In the genomic region with DNA sequence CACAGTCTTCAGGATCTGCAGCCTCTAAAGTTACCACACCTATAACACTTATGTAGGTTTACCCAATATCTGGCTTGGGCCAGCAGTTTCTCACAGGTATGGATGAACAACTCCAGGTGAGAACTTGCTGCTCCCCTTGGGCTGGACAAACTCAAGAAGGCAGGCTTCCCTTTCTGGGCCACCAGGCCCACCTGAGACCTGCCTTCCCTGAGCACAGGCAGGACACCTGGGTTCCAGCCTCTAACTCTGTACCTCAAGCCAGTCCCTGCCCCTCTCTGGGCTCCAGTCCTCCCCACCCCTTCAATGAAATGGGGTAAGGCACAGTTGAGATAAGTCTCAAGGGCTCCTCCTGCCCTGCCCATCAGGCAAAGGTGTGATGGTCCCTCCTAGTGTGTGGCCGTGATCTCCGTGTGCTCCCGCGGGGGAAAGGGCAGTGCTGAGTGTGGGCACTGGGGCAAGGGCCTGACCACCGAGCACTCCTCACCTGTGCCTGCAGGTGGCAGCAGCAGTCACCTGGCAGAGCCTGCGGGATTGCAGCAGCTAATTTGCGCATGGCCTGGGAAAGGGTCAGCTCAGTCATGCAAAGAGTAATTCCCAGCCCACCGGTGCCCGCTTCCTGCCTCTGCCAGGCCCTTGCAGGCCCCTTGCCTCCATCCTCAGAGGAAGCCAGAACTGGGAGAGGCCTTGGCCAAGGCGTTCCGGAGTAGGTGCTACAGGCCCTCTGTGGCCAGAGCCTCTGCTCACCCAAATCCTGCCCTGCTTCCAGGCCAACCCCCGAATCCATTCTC, we compare ENCODE assay signal across 8 cellular contexts. TPM values are rescaled to one million over a fixed set of nuclear protein-coding genes. Genes with fewer than 3 reads are reported as not detected.
DNase-seq lines count a peak whose midpoint lies in the region; ATAC-seq, FAIRE-seq and TF ChIP-seq lines count a peak whose summit lies in the region.

No MANE protein-coding gene starts in this region.

- H3K27me3 ChIP-seq in pancreas (no peaks in the 10 kb centered on the region), ovary (no peaks in the 10 kb centered on the region)

- H3K4me3 ChIP-seq in foreskin fibroblast (ENCODE audit: low read depth in 1 of 2, low read length in 2 of 2) (no peak overlapping the region), pancreas (no peak overlapping the region), ovary (no peak overlapping the region)

- no peak for FAIRE-seq in pancreas (lab: Jason Lieb, UNC)

- peaks cover 53% of the 10 kb centered on the region for H3K36me3 Mint-ChIP-seq in activated CD8-positive, alpha-beta T cell treated with anti-CD3 and anti-CD28 coated beads, Interleukin-2, amount 10 ng/mL, durations not matched to agents 7 days and 5 days (ENCODE audit: low read depth)

- H3K4me1 Mint-ChIP-seq in activated CD8-positive, alpha-beta T cell treated with anti-CD3 and anti-CD28 coated beads, Interleukin-2, amount 10 ng/mL, durations not matched to agents 7 days and 5 days (ENCODE audit: low read depth), result peaks cover 67% of the 10 kb centered on the region

- TF ChIP-seq EP300 in ovary (IDR thresholded peaks at IDR 0.05), result no peak

- H3K4me3 Mint-ChIP-seq in activated CD8-positive, alpha-beta T cell treated with anti-CD3 and anti-CD28 coated beads, Interleukin-2, amount 10 ng/mL, durations not matched to agents 7 days and 5 days, result peak overlapping the region; percentile 8

- no peaks in the 10 kb centered on the region for H3K27me3 Mint-ChIP-seq in activated CD8-positive, alpha-beta T cell treated with anti-CD3 and anti-CD28 coated beads, Interleukin-2, amount 10 ng/mL, durations not matched to agents 7 days and 5 days (ENCODE audit: low read depth)

- H3K9me3 Mint-ChIP-seq in activated CD8-positive, alpha-beta T cell treated with anti-CD3 and anti-CD28 coated beads, Interleukin-2, amount 10 ng/mL, durations not matched to agents 7 days and 5 days (ENCODE audit: insufficient read depth), result peaks cover 26% of the 10 kb centered on the region

- intact Hi-C loops in Right ventricle myocardium inferior (cut with DNase I), result loop anchor here (2.0 kb wide), 2 partner anchors 27 to 49 kb away; no protein-coding TSS in a partner anchor
- intact Hi-C loops in cardiac septum (cut with DNase I), result loop anchor here (2.0 kb wide), 1 partner anchor 49 kb away; no protein-coding TSS in a partner anchor
- intact Hi-C loops in pancreas (cut with DNase I), result no loop called here
- intact Hi-C loops in ovary (cut with DNase I), result no loop called here

- TF ChIP-seq POLR2A in ovary (IDR thresholded peaks at IDR 0.05), result no peak

- ATAC-seq in Right ventricle myocardium inferior (peak; percentile 70), pancreas (peak; percentile 93 to 97 (median 94))
- ATAC-seq in activated CD8-positive, alpha-beta T cell treated with anti-CD3 and anti-CD28 coated beads, Interleukin-2, amount 10 ng/mL, durations not matched to agents 7 days and 5 days, result peak; percentile 16

- CTCF ChIA-PET in activated CD8-positive, alpha-beta T cell treated with anti-CD3 and anti-CD28 coated beads, Interleukin-2, amount 10 ng/mL, durations not matched to agents 7 days and 5 days (lab: Charles Lee), result interaction anchor here (0.8 to 8.6 kb wide), 8 partner anchors 10 to 589 kb away, joined by 3 to 111 read pairs (median 48); no protein-coding TSS in a partner anchor

- DNase-seq in Right ventricle myocardium inferior (ENCODE audit: missing footprints) (no peak), cardiac septum (ENCODE audit: low spot score) (no peak), LoVo (ENCODE audit: low spot score) (peak; percentile 38), foreskin fibroblast (peak in 1 of 2 donors; percentile 62), pancreas (peak; percentile 68 to 93 (median 86)), ovary (no peak), NOMO-1 treated with DMSO at 0.1 percent for 48 hours (lab: John Stamatoyannopoulos, UW; ENCODE audit: unreplicated experiment) (no peak)
- DNase-seq in activated CD8-positive, alpha-beta T cell treated with anti-CD3 and anti-CD28 coated beads, Interleukin-2, amount 10 ng/mL, durations not matched to agents 7 days and 5 days, result peak; percentile 44

- H3K27ac Mint-ChIP-seq in activated CD8-positive, alpha-beta T cell treated with anti-CD3 and anti-CD28 coated beads, Interleukin-2, amount 10 ng/mL, durations not matched to agents 7 days and 5 days, result peak overlapping the region; percentile 99

- WGBS in pancreas, 2 donors, result 13 to 17% methylated on average over 12 of the region's 12 CpGs
- 16 to 25% (median 23%) methylated on average over 10 to 12 of the region's 12 CpGs for WGBS in ovary, 3 donors

- H3K4me1 ChIP-seq in pancreas, result peaks cover 16 to 28% (median 17%) of the 10 kb centered on the region in 3 donors
- H3K4me1 ChIP-seq in ovary (ENCODE audit: insufficient read depth), result peaks cover 2% of the 10 kb centered on the region

- POLR2A ChIA-PET in activated CD8-positive, alpha-beta T cell treated with anti-CD3 and anti-CD28 coated beads, Interleukin-2, amount 10 ng/mL, durations not matched to agents 7 days and 5 days (lab: Charles Lee), result interaction anchor here (1.0 to 2.6 kb wide), 3 partner anchors 8 to 10 kb away, joined by 3 to 34 read pairs (median 22); no protein-coding TSS in a partner anchor

- no peaks in the 10 kb centered on the region for H3K36me3 ChIP-seq in pancreas
- H3K36me3 ChIP-seq in ovary, result no peaks in the 10 kb centered on the region

- H3K27ac ChIP-seq in pancreas, result no peak overlapping the region
- no peak overlapping the region for H3K27ac ChIP-seq in ovary

- H3K9me3 ChIP-seq in pancreas, result no peaks in the 10 kb centered on the region
- H3K9me3 ChIP-seq in ovary, result no peaks in the 10 kb centered on the region

- TF ChIP-seq CTCF in foreskin fibroblast (IDR thresholded peaks at IDR 0.05; ENCODE audit: low read depth, low read length) (peak; percentile 59), pancreas (IDR thresholded peaks at IDR 0.05) (peak; percentile 78 to 87 (median 82)), ovary (IDR thresholded peaks at IDR 0.05) (no peak)

RNA-seq across cellular contexts. Expression of a gene that starts 28.2 kb away (rescaled TPM):
- total RNA-seq in Right ventricle myocardium inferior (23.1 TPM), cardiac septum (15.9 TPM), pancreas (100 to 1,000 TPM in 1 of 6 donors, 10 to 100 TPM in 5; 51.3 to 102 (median 94.0) TPM), ovary (10 to 100 TPM in 4 of 7 donors, 1 to 10 TPM in 3; 6.2 to 54.0 (median 20.4) TPM)
- total RNA-seq in activated CD8-positive, alpha-beta T cell treated with anti-CD3 and anti-CD28 coated beads, Interleukin-2, amount 10 ng/mL, durations not matched to agents 7 days and 5 days, result 1 to 10 TPM; 3.3 to 3.7 TPM
- polyA plus RNA-seq in pancreas (10 to 100 TPM; 36.4 to 47.6 TPM), ovary (1 to 10 TPM; 6.9 to 9.1 TPM)

RNA-seq across cellular contexts. Expression of a gene that starts 57.8 kb away (rescaled TPM):
- total RNA-seq in Right ventricle myocardium inferior (0.32 TPM), cardiac septum (0.35 TPM), pancreas (under 1 TPM; 0.09 to 0.66 (median 0.23) TPM), ovary (under 1 TPM; 0.12 to 0.43 (median 0.27) TPM)
- 10 to 100 TPM; 16.0 to 18.1 TPM for total RNA-seq in activated CD8-positive, alpha-beta T cell treated with anti-CD3 and anti-CD28 coated beads, Interleukin-2, amount 10 ng/mL, durations not matched to agents 7 days and 5 days
- polyA plus RNA-seq in pancreas (under 1 TPM; 0.19 to 0.38 TPM), ovary (under 1 TPM in 1 of 2 donors, not detected in 1; 0.15 TPM)

Comparison
In these comparisons a context has a peak if more than half of its experiments do, and no peak if none do; other contexts are left out.
1. ATAC-seq: peak in every context shown above with its lines; median percentile 94 in pancreas; 70 in Right ventricle myocardium inferior; 16 in activated CD8-positive, alpha-beta T cell treated with anti-CD3 and anti-CD28 coated beads, Interleukin-2, amount 10 ng/mL, durations not matched to agents 7 days and 5 days.
2. DNase-seq: peak in LoVo (single experiment), activated CD8-positive, alpha-beta T cell treated with anti-CD3 and anti-CD28 coated beads, Interleukin-2, amount 10 ng/mL, durations not matched to agents 7 days and 5 days (single experiment) and pancreas (6 of 6); none in Right ventricle myocardium inferior (single experiment), cardiac septum (single experiment), ovary (0 of 5) and NOMO-1 treated with DMSO at 0.1 percent for 48 hours (single experiment).
3. CTCF ChIP-seq: peak in foreskin fibroblast (single experiment) and pancreas (4 of 4); none in ovary (0 of 3).
4. RNA of a gene that starts 57.8 kb away (total RNA-seq): 16.0 to 18.1 TPM in activated CD8-positive, alpha-beta T cell treated with anti-CD3 and anti-CD28 coated beads, Interleukin-2, amount 10 ng/mL, durations not matched to agents 7 days and 5 days; 0.35 TPM in cardiac septum (single experiment), 0.32 TPM in Right ventricle myocardium inferior (single experiment), 0.12 to 0.43 TPM in ovary and 0.09 to 0.66 TPM in pancreas; every median in the first group is over 10 times any median in the second.
5. intact Hi-C loops: an anchor here in Right ventricle myocardium inferior (2.0 kb wide) and cardiac septum (2.0 kb wide); none called in pancreas and ovary.